ENCODE assay signal across 15 cellular contexts in the genomic region with DNA sequence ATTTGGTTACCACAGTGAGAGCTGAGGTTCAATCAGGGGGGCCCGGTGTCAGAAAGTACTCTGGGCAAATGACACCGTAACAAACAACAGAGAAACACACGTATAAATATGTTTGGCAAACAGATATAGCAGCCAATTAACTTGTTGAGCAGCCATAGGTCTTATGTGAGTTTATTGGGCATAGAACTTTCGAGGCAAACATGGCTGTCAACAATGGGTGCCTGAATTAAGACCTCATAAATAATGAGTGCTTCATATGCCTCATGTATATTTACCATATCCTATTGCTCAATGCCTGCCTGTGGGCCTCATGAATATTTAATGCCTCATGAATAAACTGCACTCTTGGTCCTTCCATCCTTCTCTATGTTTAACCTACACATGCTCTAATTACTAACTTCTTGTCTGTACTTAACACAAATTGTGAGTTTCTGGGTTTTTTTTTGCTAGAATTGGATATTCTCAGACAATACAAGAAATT.
"Had no signal": no experiment of that assay in that cellular context is flagged by ENCODE, and none has a peak within 500 bp of the region (broad histone marks: within the 10 kb centered on the region; RNA-seq: fewer than 3 reads in every experiment).

No MANE protein-coding gene starts in this region.

- H3K9me3 ChIP-seq: heart left ventricle, thyroid gland, upper lobe of right lung had no signal

- H3K27ac ChIP-seq: heart left ventricle, parathyroid adenoma, skin epidermis, thyroid gland, upper lobe of right lung had no signal

- DNase-seq: activated CD4-positive, alpha-beta T cell treated with anti-CD3 and anti-CD28 coated beads, Interleukin-2, amount 50 U/mL, for 4 hours; activated CD8-positive, alpha-beta memory T cell treated with anti-CD3 and anti-CD28 coated beads for 24 hours; activated CD8-positive, alpha-beta memory T cell treated with anti-CD3 and anti-CD28 coated beads, Interleukin-2, amount 50 U/mL, for 4 hours; activated T-cell treated with anti-CD3 and anti-CD28 coated beads, Interleukin-2, amount 50 U/mL, for 24 hours; aorta; heart left ventricle; left colon; nucleus accumbens; right cardiac atrium; stimulated activated CD4-positive, alpha-beta T cell treated with anti-CD3 and anti-CD28 coated beads, Interleukin-1b, Interleukin-23, amount 100 ng/mL, for 48 hours; substantia nigra; thyroid gland; upper lobe of right lung had no signal

- H3K9ac ChIP-seq: parathyroid adenoma had no signal

- H3K4me1 ChIP-seq: heart left ventricle, parathyroid adenoma, thyroid gland, upper lobe of right lung had no signal

- H3K27me3 ChIP-seq: heart left ventricle, thyroid gland, upper lobe of right lung had no signal

- H3K36me3 ChIP-seq: heart left ventricle, thyroid gland, upper lobe of right lung had no signal

- H3K4me3 ChIP-seq: heart left ventricle, skin epidermis, thyroid gland, upper lobe of right lung had no signal
